1 cellular context compared by ENCODE assay signal in the genomic region with DNA sequence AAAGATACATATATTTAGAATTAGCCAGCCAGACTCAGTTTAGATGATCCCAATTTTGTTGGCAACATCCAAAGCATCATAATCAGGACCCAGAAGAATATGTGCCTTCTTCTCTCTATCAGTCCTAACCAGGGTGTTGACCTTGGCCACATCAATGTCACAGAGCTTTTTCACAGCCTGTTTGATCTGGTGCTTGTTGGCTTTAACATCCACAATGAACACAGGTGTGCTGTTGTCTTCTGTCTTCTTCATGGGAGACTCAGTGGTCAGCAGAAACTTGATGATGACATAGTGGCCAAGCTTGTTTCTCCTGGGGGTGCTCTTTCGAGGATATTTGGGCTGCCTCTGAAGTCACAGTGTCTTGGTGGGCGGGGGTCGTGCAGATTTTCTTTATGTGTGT.
A peak's percentile ranks its signal among the peaks of the same experiment; 100 is the strongest.
TF ChIP-seq lines count a peak whose summit lies in the region.

No MANE protein-coding gene starts in this region.

TF ChIP-seq in HepG2, 621 proteins besides CTCF, POLR2A, EP300 and RAD21 (continued from another document):
- no peak for TF ChIP-seq REST (IDR thresholded peaks at IDR 0.05; ENCODE audit: borderline replicate concordance in 1 of 2, low read depth in 1 of 2, low read length in 2 of 2)
- TF ChIP-seq, protein P1, sequence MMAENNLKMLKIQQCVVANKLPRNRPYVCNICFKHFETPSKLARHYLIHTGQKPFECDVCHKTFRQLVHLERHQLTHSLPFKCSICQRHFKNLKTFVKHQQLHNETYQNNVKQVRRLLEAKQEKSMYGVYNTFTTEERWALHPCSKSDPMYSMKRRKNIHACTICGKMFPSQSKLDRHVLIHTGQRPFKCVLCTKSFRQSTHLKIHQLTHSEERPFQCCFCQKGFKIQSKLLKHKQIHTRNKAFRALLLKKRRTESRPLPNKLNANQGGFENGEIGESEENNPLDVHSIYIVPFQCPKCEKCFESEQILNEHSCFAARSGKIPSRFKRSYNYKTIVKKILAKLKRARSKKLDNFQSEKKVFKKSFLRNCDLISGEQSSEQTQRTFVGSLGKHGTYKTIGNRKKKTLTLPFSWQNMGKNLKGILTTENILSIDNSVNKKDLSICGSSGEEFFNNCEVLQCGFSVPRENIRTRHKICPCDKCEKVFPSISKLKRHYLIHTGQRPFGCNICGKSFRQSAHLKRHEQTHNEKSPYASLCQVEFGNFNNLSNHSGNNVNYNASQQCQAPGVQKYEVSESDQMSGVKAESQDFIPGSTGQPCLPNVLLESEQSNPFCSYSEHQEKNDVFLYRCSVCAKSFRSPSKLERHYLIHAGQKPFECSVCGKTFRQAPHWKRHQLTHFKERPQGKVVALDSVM (CRISPR knock-in tag; IDR thresholded peaks at IDR 0.05): no peak
- TF ChIP-seq HDAC1 (CRISPR knock-in tag; IDR thresholded peaks at IDR 0.05): 0 out of 2 replicates have a peak, but pooled peaks have one; percentile 27
- peak; percentile 86 for TF ChIP-seq ESRRA (CRISPR knock-in tag; IDR thresholded peaks at IDR 0.05; ENCODE audit: low read depth)
- TF ChIP-seq ZNF136 (CRISPR knock-in tag; IDR thresholded peaks at IDR 0.05; ENCODE audit: low read depth): no peak
- peak; percentile 49; the same call in 1 of the 2 replicates for TF ChIP-seq SALL1 (CRISPR knock-in tag; IDR thresholded peaks at IDR 0.05)
- TF ChIP-seq, protein P2, sequence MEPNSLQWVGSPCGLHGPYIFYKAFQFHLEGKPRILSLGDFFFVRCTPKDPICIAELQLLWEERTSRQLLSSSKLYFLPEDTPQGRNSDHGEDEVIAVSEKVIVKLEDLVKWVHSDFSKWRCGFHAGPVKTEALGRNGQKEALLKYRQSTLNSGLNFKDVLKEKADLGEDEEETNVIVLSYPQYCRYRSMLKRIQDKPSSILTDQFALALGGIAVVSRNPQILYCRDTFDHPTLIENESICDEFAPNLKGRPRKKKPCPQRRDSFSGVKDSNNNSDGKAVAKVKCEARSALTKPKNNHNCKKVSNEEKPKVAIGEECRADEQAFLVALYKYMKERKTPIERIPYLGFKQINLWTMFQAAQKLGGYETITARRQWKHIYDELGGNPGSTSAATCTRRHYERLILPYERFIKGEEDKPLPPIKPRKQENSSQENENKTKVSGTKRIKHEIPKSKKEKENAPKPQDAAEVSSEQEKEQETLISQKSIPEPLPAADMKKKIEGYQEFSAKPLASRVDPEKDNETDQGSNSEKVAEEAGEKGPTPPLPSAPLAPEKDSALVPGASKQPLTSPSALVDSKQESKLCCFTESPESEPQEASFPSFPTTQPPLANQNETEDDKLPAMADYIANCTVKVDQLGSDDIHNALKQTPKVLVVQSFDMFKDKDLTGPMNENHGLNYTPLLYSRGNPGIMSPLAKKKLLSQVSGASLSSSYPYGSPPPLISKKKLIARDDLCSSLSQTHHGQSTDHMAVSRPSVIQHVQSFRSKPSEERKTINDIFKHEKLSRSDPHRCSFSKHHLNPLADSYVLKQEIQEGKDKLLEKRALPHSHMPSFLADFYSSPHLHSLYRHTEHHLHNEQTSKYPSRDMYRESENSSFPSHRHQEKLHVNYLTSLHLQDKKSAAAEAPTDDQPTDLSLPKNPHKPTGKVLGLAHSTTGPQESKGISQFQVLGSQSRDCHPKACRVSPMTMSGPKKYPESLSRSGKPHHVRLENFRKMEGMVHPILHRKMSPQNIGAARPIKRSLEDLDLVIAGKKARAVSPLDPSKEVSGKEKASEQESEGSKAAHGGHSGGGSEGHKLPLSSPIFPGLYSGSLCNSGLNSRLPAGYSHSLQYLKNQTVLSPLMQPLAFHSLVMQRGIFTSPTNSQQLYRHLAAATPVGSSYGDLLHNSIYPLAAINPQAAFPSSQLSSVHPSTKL (CRISPR knock-in tag; IDR thresholded peaks at IDR 0.05): peak; percentile 50; the same call in 1 of the 2 replicates
- peak; percentile 71; the same call in 1 of the 2 replicates for TF ChIP-seq ZNF644 (CRISPR knock-in tag; IDR thresholded peaks at IDR 0.05; ENCODE audit: low read depth)
- 0 out of 2 replicates have a peak, but pooled peaks have one; percentile 30 for TF ChIP-seq GATAD2A (CRISPR knock-in tag; IDR thresholded peaks at IDR 0.05)
- 0 out of 2 replicates have a peak, but pooled peaks have one; percentile 50 for TF ChIP-seq SOX5 (CRISPR knock-in tag; IDR thresholded peaks at IDR 0.05; ENCODE audit: borderline replicate concordance)
- TF ChIP-seq, protein P3, sequence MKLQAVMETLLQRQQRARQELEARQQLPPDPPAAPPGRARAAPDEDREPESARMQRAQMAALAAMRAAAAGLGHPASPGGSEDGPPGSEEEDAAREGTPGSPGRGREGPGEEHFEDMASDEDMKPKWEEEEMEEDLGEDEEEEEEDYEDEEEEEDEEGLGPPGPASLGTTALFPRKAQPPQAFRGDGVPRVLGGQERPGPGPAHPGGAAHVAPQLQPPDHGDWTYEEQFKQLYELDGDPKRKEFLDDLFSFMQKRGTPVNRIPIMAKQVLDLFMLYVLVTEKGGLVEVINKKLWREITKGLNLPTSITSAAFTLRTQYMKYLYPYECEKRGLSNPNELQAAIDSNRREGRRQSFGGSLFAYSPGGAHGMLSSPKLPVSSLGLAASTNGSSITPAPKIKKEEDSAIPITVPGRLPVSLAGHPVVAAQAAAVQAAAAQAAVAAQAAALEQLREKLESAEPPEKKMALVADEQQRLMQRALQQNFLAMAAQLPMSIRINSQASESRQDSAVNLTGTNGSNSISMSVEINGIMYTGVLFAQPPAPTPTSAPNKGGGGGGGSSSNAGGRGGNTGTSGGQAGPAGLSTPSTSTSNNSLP (IDR thresholded peaks at IDR 0.05; ENCODE audit: low read depth, low read length): no peak
- TF ChIP-seq TBX2 (CRISPR knock-in tag; IDR thresholded peaks at IDR 0.05; ENCODE audit: borderline replicate concordance): peak; percentile 56; the same call in 1 of the 2 replicates
- TF ChIP-seq ATF1 (CRISPR knock-in tag; IDR thresholded peaks at IDR 0.05): no peak
- no peak for TF ChIP-seq FOXA1 (IDR thresholded peaks at IDR 0.05)
- TF ChIP-seq FOXA1 (CRISPR knock-in tag; IDR thresholded peaks at IDR 0.05): peak; percentile 61
- 0 out of 2 replicates have a peak, but pooled peaks have one; percentile 6 for TF ChIP-seq FOSL2 (CRISPR knock-in tag; IDR thresholded peaks at IDR 0.05)
- TF ChIP-seq, protein P4, sequence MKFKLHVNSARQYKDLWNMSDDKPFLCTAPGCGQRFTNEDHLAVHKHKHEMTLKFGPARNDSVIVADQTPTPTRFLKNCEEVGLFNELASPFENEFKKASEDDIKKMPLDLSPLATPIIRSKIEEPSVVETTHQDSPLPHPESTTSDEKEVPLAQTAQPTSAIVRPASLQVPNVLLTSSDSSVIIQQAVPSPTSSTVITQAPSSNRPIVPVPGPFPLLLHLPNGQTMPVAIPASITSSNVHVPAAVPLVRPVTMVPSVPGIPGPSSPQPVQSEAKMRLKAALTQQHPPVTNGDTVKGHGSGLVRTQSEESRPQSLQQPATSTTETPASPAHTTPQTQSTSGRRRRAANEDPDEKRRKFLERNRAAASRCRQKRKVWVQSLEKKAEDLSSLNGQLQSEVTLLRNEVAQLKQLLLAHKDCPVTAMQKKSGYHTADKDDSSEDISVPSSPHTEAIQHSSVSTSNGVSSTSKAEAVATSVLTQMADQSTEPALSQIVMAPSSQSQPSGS (CRISPR knock-in tag; IDR thresholded peaks at IDR 0.05): no peak
- TF ChIP-seq ATF3 (CRISPR knock-in tag; IDR thresholded peaks at IDR 0.05): 0 out of 2 replicates have a peak, but pooled peaks have one; percentile 11
- peak; percentile 91 for TF ChIP-seq BCL6 (CRISPR knock-in tag; IDR thresholded peaks at IDR 0.05)
- TF ChIP-seq TCF7L2 (IDR thresholded peaks at IDR 0.05; ENCODE audit: low read depth, low read length): peak; percentile 28; the same call in 1 of the 2 replicates
- no peak for TF ChIP-seq NR2F1 (CRISPR knock-in tag; IDR thresholded peaks at IDR 0.05)
- peak; percentile 53; the same call in 1 of the 2 replicates for TF ChIP-seq TCF7 (IDR thresholded peaks at IDR 0.05; ENCODE audit: low read depth)
